13 cellular contexts compared by ENCODE assay signal in genomic region chr6:157571269-157571668, GRCh38.
DNase-seq lines count a peak whose midpoint lies in the region; ATAC-seq and TF ChIP-seq lines count a peak whose summit lies in the region.
"Had no signal": no experiment of that assay in that cellular context is flagged by ENCODE, and none has a peak within 500 bp of the region (broad histone marks: within the 10 kb centered on the region; RNA-seq: fewer than 3 reads in every experiment).

No MANE protein-coding gene starts in this region.

- no peak overlapping the region for H3K4me3 ChIP-seq in testis
- H3K4me3 ChIP-seq: lower lobe of right lung, upper lobe of left lung had no signal

- WGBS in testis, 2 donors = 47 to 67% methylated on average over 4 of the region's 4 CpGs

- no peak overlapping the region for H3K27ac ChIP-seq in testis
- H3K27ac ChIP-seq: lower lobe of right lung, upper lobe of left lung had no signal

- H3K9me3 ChIP-seq in testis = no peaks in the 10 kb centered on the region
- H3K9me3 ChIP-seq: lower lobe of right lung, upper lobe of left lung had no signal

- no peaks in the 10 kb centered on the region for H3K27me3 ChIP-seq in testis
- H3K27me3 ChIP-seq: upper lobe of left lung had no signal

- peak; percentile 63 for ATAC-seq in GM18867 (IDR thresholded peaks at IDR 0.05; ENCODE audit: unreplicated experiment)
- ATAC-seq in GM21529 (IDR thresholded peaks at IDR 0.05; ENCODE audit: unreplicated experiment) = peak; percentile 51
- peak; percentile 63 for ATAC-seq in HG03175 (IDR thresholded peaks at IDR 0.05; ENCODE audit: unreplicated experiment)
- ATAC-seq: lower lobe of right lung had no signal

- DNase-seq in SK-N-DZ (ENCODE audit: low spot score) (peak; percentile 36), globus pallidus (ENCODE audit: low spot score) (no peak), testis (no peak), NCI-H345 treated with DMSO at 0.1 percent for 48 hours (lab: John Stamatoyannopoulos, UW; ENCODE audit: unreplicated experiment) (no peak), amygdala (lab: John Stamatoyannopoulos, UW) (no peak)
- DNase-seq: DMS153, head of caudate nucleus, lower lobe of right lung, NCI-H226, upper lobe of left lung had no signal

- H3K4me1 ChIP-seq in testis = no peaks in the 10 kb centered on the region
- H3K4me1 ChIP-seq: lower lobe of right lung had no signal

- intact Hi-C loops in testis (cut with DNase I; ENCODE audit: low total_unique reads) = no loop called here

- TF ChIP-seq CTCF in testis (IDR thresholded peaks at IDR 0.05) = no peak

- no peaks in the 10 kb centered on the region for H3K36me3 ChIP-seq in testis (ENCODE audit: low read depth, missing control alignments)
- H3K36me3 ChIP-seq: lower lobe of right lung, upper lobe of left lung had no signal

- no peak for TF ChIP-seq POLR2A in testis (IDR thresholded peaks at IDR 0.05)
